8 cellular contexts compared by ENCODE assay signal in the genomic region with DNA sequence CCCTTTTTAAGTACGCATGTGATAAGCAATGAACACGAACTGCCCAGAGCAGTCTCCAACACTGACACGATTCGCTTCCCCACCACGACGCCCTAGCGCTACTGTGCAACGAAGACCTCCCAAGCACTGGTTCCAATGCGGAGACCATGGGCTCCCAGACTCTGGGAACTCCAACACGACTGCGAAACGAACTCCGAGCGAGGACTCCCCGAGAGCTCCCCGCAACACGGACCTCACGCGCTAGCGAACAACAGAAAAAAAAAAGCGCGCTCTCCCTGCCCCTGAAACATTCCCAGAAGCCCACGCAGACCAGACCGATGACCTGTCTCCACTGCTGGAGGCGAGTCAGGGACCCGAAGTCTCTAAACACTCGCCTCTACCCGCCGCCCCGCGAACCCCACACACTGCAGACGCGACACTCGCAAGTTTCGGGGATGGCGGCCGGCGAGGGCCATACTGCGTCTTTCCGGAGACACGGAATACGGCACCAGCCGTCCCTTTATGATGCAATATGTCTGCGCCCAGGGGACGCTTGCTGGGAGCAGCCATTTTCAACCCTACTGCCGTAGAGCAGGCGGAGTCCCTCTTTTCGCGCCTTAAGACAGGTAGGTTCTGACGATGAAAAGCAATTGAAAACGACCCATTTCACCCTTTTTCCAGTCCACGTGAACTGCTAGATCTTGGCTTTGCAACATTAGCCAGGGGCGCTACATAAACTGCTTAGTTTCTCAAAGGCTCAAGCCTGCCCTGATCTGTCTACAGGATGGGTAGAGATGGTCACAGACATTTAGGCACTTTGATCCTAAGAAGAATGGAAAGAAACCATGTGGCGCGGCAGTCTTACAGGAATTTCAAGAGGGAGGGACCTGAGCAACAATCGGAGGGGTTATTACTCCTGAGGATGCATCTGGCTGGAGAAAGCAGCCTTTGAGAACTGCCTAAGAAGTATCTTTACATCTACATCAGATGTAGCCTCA. TPM values are rescaled to one million over a fixed set of nuclear protein-coding genes. Genes with fewer than 3 reads are reported as not detected.
DNase-seq lines count a peak whose midpoint lies in the region; ATAC-seq and TF ChIP-seq lines count a peak whose summit lies in the region.

ZNF577 (minus strand) TSS at position 430 of the 977 bp plus-strand sequence. CDS start 7,569 bp downstream, outside the sequence.

- H3K27ac ChIP-seq in effector memory CD4-positive, alpha-beta T cell (ENCODE audit: insufficient read depth, low read length, poor library complexity, severe bottlenecking) = peak within 1 kb of the TSS; percentile 34
- H3K27ac ChIP-seq in right lobe of liver = peak within 1 kb of the TSS; percentile 19 to 61 (median 56)

- H3K9me3 ChIP-seq in effector memory CD4-positive, alpha-beta T cell (ENCODE audit: control insufficient read depth, low read length) = peaks cover 63% of the 10 kb centered on the region
- H3K9me3 ChIP-seq in right lobe of liver = peaks cover 0 to 48% (median 20%) of the 10 kb centered on the region in 4 donors

- H3K9me3 Mint-ChIP-seq in IgD-negative memory B cell = peaks cover 11 to 58% (median 34%) of the 10 kb centered on the region in 3 donors

- H3K4me1 ChIP-seq in effector memory CD4-positive, alpha-beta T cell (ENCODE audit: control insufficient read depth, insufficient read depth, low read length, poor library complexity, severe bottlenecking) = no peaks in the 10 kb centered on the region
- H3K4me1 ChIP-seq in right lobe of liver = no peaks in the 10 kb centered on the region

- peaks cover 0 to 9% (median 3%) of the 10 kb centered on the region in 3 donors for H3K4me1 Mint-ChIP-seq in IgD-negative memory B cell

- no peaks in the 10 kb centered on the region for H3K27me3 Mint-ChIP-seq in IgD-negative memory B cell

- intact Hi-C loops in right lobe of liver (cut with DNase I) = no loop called here

- no peak for TF ChIP-seq POLR2A in right lobe of liver (IDR thresholded peaks at IDR 0.05)

- peak within 1 kb of the TSS; percentile 74 to 92 (median 89) for H3K27ac Mint-ChIP-seq in IgD-negative memory B cell

- peaks cover 32% of the 10 kb centered on the region for H3K36me3 Mint-ChIP-seq in IgD-negative memory B cell

- H3K4me3 ChIP-seq in AG10803 (ENCODE audit: low read length) = peak within 1 kb of the TSS; percentile 93
- peak within 1 kb of the TSS; percentile 52 for H3K4me3 ChIP-seq in effector memory CD4-positive, alpha-beta T cell (ENCODE audit: insufficient read depth, low read depth, low read length, poor library complexity, severe bottlenecking)
- H3K4me3 ChIP-seq in right lobe of liver = peak within 1 kb of the TSS; percentile 28 to 80 (median 63)

- no peaks in the 10 kb centered on the region for H3K27me3 ChIP-seq in effector memory CD4-positive, alpha-beta T cell (replicated peaks; ENCODE audit: control insufficient read depth, insufficient read depth, low read length, poor library complexity, severe bottlenecking)
- no peaks in the 10 kb centered on the region for H3K27me3 ChIP-seq in right lobe of liver

- 10% methylated on average over 44 of the region's 56 CpGs for WGBS in right lobe of liver (ENCODE audit: insufficient coverage, low coverage, low lambda C conversion rate, missing lambda C conversion rate)

- peaks cover 35% of the 10 kb centered on the region for H3K36me3 ChIP-seq in effector memory CD4-positive, alpha-beta T cell (ENCODE audit: control insufficient read depth, insufficient read depth, low read length)
- peaks cover 0 to 24% (median 12%) of the 10 kb centered on the region in 4 donors for H3K36me3 ChIP-seq in right lobe of liver

- DNase-seq in AG10803 (ENCODE audit: low read depth) (peak; percentile 92), right lobe of liver (peak; percentile 84 to 96 (median 93)), NCI-H1092 treated with DMSO at 0.1 percent for 48 hours (lab: John Stamatoyannopoulos, UW) (no peak)
- DNase-seq in activated CD8-positive, alpha-beta memory T cell treated with anti-CD3 and anti-CD28 coated beads for 4 hours (ENCODE audit: low read depth in 2 of 2) = peak; percentile 14 to 45
- DNase-seq in effector memory CD4-positive, alpha-beta T cell = peak; percentile 9 to 66 (median 61)
- peak; percentile 79 for DNase-seq in stimulated activated CD4-positive, alpha-beta T cell treated with anti-CD3 and anti-CD28 coated beads, Interleukin-1b, Interleukin-23, amount 100 ng/mL, for 48 hours

- ATAC-seq in right lobe of liver = peak; percentile 96 to 99 (median 99)
- no peak for ATAC-seq in GM19452 (IDR thresholded peaks at IDR 0.05; ENCODE audit: unreplicated experiment)

- TF ChIP-seq CTCF in AG10803 (conservative IDR thresholded peaks at IDR 0.05; ENCODE audit: low read length) (no peak), right lobe of liver (IDR thresholded peaks at IDR 0.05) (peak in 1 of 4 donors; percentile 4)

- H3K4me3 Mint-ChIP-seq in IgD-negative memory B cell = peak within 1 kb of the TSS; percentile 87 to 98 (median 98)

RNA-seq across cellular contexts. Expression of gene ZNF577, which starts in this region (rescaled TPM):
- polyA plus RNA-seq in IgD-negative memory B cell = 4.4 TPM
- total RNA-seq in right lobe of liver = 1 to 10 TPM; 1.4 to 6.6 (median 3.8) TPM
